21 cellular contexts compared by ENCODE assay signal in the genomic region with DNA sequence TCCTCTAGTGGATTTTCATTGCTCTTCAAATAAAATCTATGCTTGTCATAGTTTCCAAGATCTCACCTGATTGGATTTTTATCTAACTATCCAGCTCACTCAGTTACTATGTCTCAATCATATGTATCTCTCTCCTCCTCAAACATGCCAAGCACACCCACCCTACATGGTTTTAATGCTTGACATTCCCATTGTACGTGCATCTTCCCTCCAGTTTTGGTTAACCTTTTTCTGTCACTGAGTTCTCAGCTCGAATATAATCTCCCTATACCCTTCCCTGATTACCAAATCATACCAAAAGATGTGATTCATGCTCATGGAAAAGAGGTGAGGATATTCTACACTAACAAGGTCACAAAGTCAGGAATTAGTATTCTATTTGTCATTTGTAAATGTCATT.
"Had no signal": no experiment of that assay in that cellular context is flagged by ENCODE, and none has a peak within 500 bp of the region (broad histone marks: within the 10 kb centered on the region; RNA-seq: fewer than 3 reads in every experiment).

No MANE protein-coding gene starts in this region.

- H3K27ac ChIP-seq: HL-60, RWPE1 had no signal

- FAIRE-seq: HTR-8/SVneo had no signal

- DNase-seq: Karpas-422, KBM-7, MM.1S, NCI-H1092 treated with DMSO at 0.1 percent for 48 hours, NCI-H1436, NCI-H187, NCI-H2029, NCI-H2081 treated with DMSO at 0.1 percent for 48 hours, NCI-H2171 treated with DMSO at 0.1 percent for 48 hours, NCI-H446, NCI-H510A, NCI-H524 treated with DMSO at 0.1 percent for 48 hours, NCI-H69, NCI-H774, SHP77, SK-N-SH, SW 1271 had no signal

- H3K4me2 ChIP-seq: SK-N-SH had no signal

- H3K9ac ChIP-seq: SK-N-SH had no signal

- ATAC-seq: Panc1 had no signal

- H3K9me3 ChIP-seq: SK-N-SH had no signal
